In the genomic region with DNA sequence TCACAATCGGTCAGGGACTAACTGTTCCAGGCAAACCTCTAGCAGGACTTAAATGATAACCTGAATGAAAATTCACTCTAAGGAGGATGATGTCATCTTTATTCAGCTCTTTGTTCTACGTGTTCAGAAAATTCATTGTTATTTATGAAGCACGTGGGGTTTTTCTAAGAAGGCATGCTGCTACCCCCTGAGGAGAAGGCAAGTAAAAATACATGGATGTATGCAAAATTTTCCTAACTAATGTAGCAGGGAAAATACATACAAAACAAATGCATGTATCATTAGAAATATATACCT, we compare ENCODE assay signal across 13 cellular contexts. TPM values are rescaled to one million over a fixed set of nuclear protein-coding genes. Genes with fewer than 3 reads are reported as not detected.
DNase-seq lines count a peak whose midpoint lies in the region; ATAC-seq, FAIRE-seq and TF ChIP-seq lines count a peak whose summit lies in the region.
"Had no signal": no experiment of that assay in that cellular context is flagged by ENCODE, and none has a peak within 500 bp of the region (broad histone marks: within the 10 kb centered on the region; RNA-seq: fewer than 3 reads in every experiment).

No MANE protein-coding gene starts in this region.

- H3K9me3 ChIP-seq in right cardiac atrium (ENCODE audit: control insufficient read depth, low read length) (no peaks in the 10 kb centered on the region), sigmoid colon (no peaks in the 10 kb centered on the region), pancreas (no peaks in the 10 kb centered on the region)
- H3K9me3 ChIP-seq: psoas muscle had no signal

- H3K27ac ChIP-seq in angular gyrus (ENCODE audit: low read depth, low read length) (peak overlapping the region; percentile 34), right cardiac atrium (ENCODE audit: low read length) (peak overlapping the region; percentile 88), sigmoid colon (peak overlapping the region; percentile 67 to 87 (median 74)), pancreas (no peak overlapping the region)
- H3K27ac ChIP-seq: psoas muscle had no signal

- H3K36me3 ChIP-seq in sigmoid colon = no peaks in the 10 kb centered on the region
- no peaks in the 10 kb centered on the region for H3K36me3 ChIP-seq in pancreas

- 27% methylated on average over 3 of the region's 3 CpGs for WGBS in right cardiac atrium
- 76 to 82% methylated on average over 3 of the region's 3 CpGs for WGBS in sigmoid colon, 2 donors
- 68 to 82% methylated on average over 3 of the region's 3 CpGs for WGBS in pancreas, 2 donors

- H3K4me3 ChIP-seq in right cardiac atrium (ENCODE audit: low read length) (peak overlapping the region; percentile 18), sigmoid colon (peak overlapping the region in 3 of 4 donors; percentile 32 to 46 (median 41)), pancreas (no peak overlapping the region)
- H3K4me3 ChIP-seq: psoas muscle had no signal

- CTCF ChIA-PET in HEK293T (lab: Yijun Ruan, JAX) = interaction anchor here (0.9 kb wide), 1 partner anchor 15 kb away, joined by 4 read pairs; no protein-coding TSS in a partner anchor

- intact Hi-C loops in right cardiac atrium (cut with DNase I) (no loop called here), sigmoid colon (cut with DNase I) (loop anchor here (10.0 kb wide), 2 partner anchors 161 to 281 kb away; no protein-coding TSS in a partner anchor), pancreas (cut with DNase I) (no loop called here)

- no peaks in the 10 kb centered on the region for H3K27me3 ChIP-seq in right cardiac atrium (ENCODE audit: control insufficient read depth, insufficient read depth)
- H3K27me3 ChIP-seq in sigmoid colon = no peaks in the 10 kb centered on the region
- no peaks in the 10 kb centered on the region for H3K27me3 ChIP-seq in pancreas

- no peak for TF ChIP-seq CTCF in sigmoid colon (IDR thresholded peaks at IDR 0.05)
- no peak for TF ChIP-seq CTCF in pancreas (IDR thresholded peaks at IDR 0.05)

- no peak for FAIRE-seq in pancreas (lab: Jason Lieb, UNC)

- TF ChIP-seq EP300 in sigmoid colon (IDR thresholded peaks at IDR 0.05) = no peak

- H3K4me1 ChIP-seq in right cardiac atrium (ENCODE audit: control insufficient read depth, insufficient read depth, low read length) = peaks cover 4% of the 10 kb centered on the region
- peaks cover 0 to 36% (median 26%) of the 10 kb centered on the region in 4 donors for H3K4me1 ChIP-seq in sigmoid colon
- no peaks in the 10 kb centered on the region for H3K4me1 ChIP-seq in pancreas

- no peak for TF ChIP-seq POLR2A in sigmoid colon (IDR thresholded peaks at IDR 0.05)

- ATAC-seq in right cardiac atrium (no peak), HG03565 (IDR thresholded peaks at IDR 0.05; ENCODE audit: unreplicated experiment) (no peak), pancreas (no peak)
- ATAC-seq: activated CD8-positive, alpha-beta T cell treated with anti-CD3 and anti-CD28 coated beads for 36 hours had no signal

- DNase-seq in HEK293T (ENCODE audit: extremely low spot score) (no peak), right cardiac atrium (no peak), sigmoid colon (no peak), pancreas (no peak)
- no peak for DNase-seq in stimulated activated CD8-positive, alpha-beta memory T cell treated with anti-CD3 and anti-CD28 coated beads, Interleukin-4, amount 100 ng/mL, for 48 hours
- DNase-seq: activated CD8-positive, alpha-beta T cell treated with anti-CD3 and anti-CD28 coated beads for 36 hours; activated effector memory CD4-positive, alpha-beta T cell treated with anti-CD3 and anti-CD28 coated beads, Interleukin-2, amount 50 U/mL, for 16 hours; EL; Karpas-422; NCI-H187 treated with DMSO at 0.1 percent for 48 hours had no signal

- POLR2A ChIA-PET in HEK293T (lab: Yijun Ruan, JAX) = no interaction called here

TF ChIP-seq in HEK293T, 16 proteins besides CTCF, POLR2A, EP300 and RAD21:
- TF ChIP-seq NFRKB (IDR thresholded peaks at IDR 0.05) (no peak), FOXM1 (IDR thresholded peaks at IDR 0.05; ENCODE audit: borderline replicate concordance) (no peak), ARNT (IDR thresholded peaks at IDR 0.05) (no peak), LEF1 (IDR thresholded peaks at IDR 0.05; ENCODE audit: borderline replicate concordance) (peak; percentile 35; the same call in 1 of the 2 replicates), FOXA1 (IDR thresholded peaks at IDR 0.05) (no peak), L3MBTL2 (conservative IDR thresholded peaks at IDR 0.05) (peak; percentile 57), FOXK2 (IDR thresholded peaks at IDR 0.05) (no peak), SUZ12 (IDR thresholded peaks at IDR 0.05) (no peak), SP1 (IDR thresholded peaks at IDR 0.05) (no peak)

RNA-seq across cellular contexts. Expression of a gene that starts 42.7 kb away (rescaled TPM):
- total RNA-seq in right cardiac atrium (10 to 100 TPM; 46.5 to 50.7 (median 47.9) TPM), sigmoid colon (10 to 100 TPM; 37.7 to 95.3 (median 59.9) TPM), pancreas (10 to 100 TPM; 20.0 to 38.6 (median 22.5) TPM)
- polyA plus RNA-seq in right cardiac atrium (11.8 TPM), sigmoid colon (1 to 10 TPM; 4.8 to 8.6 (median 7.2) TPM), pancreas (1 to 10 TPM; 4.9 to 8.1 TPM)

Comparison
In these comparisons a context has a peak if more than half of its experiments do, and no peak if none do; other contexts are left out.
1. H3K27ac ChIP-seq: peak in angular gyrus (single experiment), right cardiac atrium (single experiment) and sigmoid colon (4 of 4); none in pancreas (0 of 4).
2. H3K4me3 ChIP-seq: peak in right cardiac atrium (single experiment) and sigmoid colon (3 of 4); none in pancreas (0 of 4).